In genomic region chr12:15956010-15956409, GRCh38 we compare ENCODE assay signal across 22 cellular contexts.
"Had no signal": no experiment of that assay in that cellular context is flagged by ENCODE, and none has a peak within 500 bp of the region (broad histone marks: within the 10 kb centered on the region; RNA-seq: fewer than 3 reads in every experiment).

No MANE protein-coding gene starts in this region.

- H3K4me3 ChIP-seq: left lung, mucosa of descending colon, pancreas, thyroid gland had no signal

- H3K9me3 ChIP-seq: left lung, mucosa of descending colon, pancreas, thyroid gland had no signal

- H3K27ac ChIP-seq: left lung, pancreas, thyroid gland, VCaP had no signal

- ATAC-seq: activated T-cell treated with anti-CD3 and anti-CD28 coated beads, Interleukin-2, amount 50 U/mL, for 4 hours had no signal

- H3K27ac Mint-ChIP-seq: activated naive CD4-positive, alpha-beta T cell treated with anti-CD3 and anti-CD28 coated beads, Interleukin-2, amount 10 ng/mL, durations not matched to agents 7 days and 5 days; dendritic cell treated with granulocyte-macrophage colony-stimulating factor and Interleukin-4, amounts not matched to agents 40 ng/mL and 50 ng/mL, for 4 days had no signal

- H3K4me3 Mint-ChIP-seq: activated naive CD4-positive, alpha-beta T cell treated with anti-CD3 and anti-CD28 coated beads, Interleukin-2, amount 10 ng/mL, durations not matched to agents 7 days and 5 days; activated T-cell treated with anti-CD3 and anti-CD28 coated beads, Interleukin-2, amount 50 U/mL, for 4 hours; dendritic cell treated with granulocyte-macrophage colony-stimulating factor and Interleukin-4, amounts not matched to agents 40 ng/mL and 50 ng/mL, for 4 days; naive B cell had no signal

- H3K36me3 ChIP-seq: pancreas, thyroid gland had no signal

- H3K27me3 ChIP-seq: left lung, pancreas, thyroid gland had no signal

- H3K4me1 Mint-ChIP-seq: activated naive CD4-positive, alpha-beta T cell treated with anti-CD3 and anti-CD28 coated beads, Interleukin-2, amount 10 ng/mL, durations not matched to agents 7 days and 5 days had no signal

- H3K27me3 Mint-ChIP-seq: activated naive CD4-positive, alpha-beta T cell treated with anti-CD3 and anti-CD28 coated beads, Interleukin-2, amount 10 ng/mL, durations not matched to agents 7 days and 5 days; dendritic cell treated with granulocyte-macrophage colony-stimulating factor and Interleukin-4, amounts not matched to agents 40 ng/mL and 50 ng/mL, for 4 days; naive B cell had no signal

- H3K4me1 ChIP-seq: left lung had no signal

- H3K9me3 Mint-ChIP-seq: activated naive CD4-positive, alpha-beta T cell treated with anti-CD3 and anti-CD28 coated beads, Interleukin-2, amount 10 ng/mL, durations not matched to agents 7 days and 5 days; activated T-cell treated with anti-CD3 and anti-CD28 coated beads, Interleukin-2, amount 50 U/mL, for 4 hours; dendritic cell treated with granulocyte-macrophage colony-stimulating factor and Interleukin-4, amounts not matched to agents 40 ng/mL and 50 ng/mL, for 4 days; naive B cell had no signal

- DNase-seq: activated CD4-positive, alpha-beta T cell treated with anti-CD3 and anti-CD28 coated beads, Interleukin-2, amount 50 U/mL, for 1 hour; activated CD4-positive, CD25-positive, alpha-beta regulatory T cell treated with anti-CD3 and anti-CD28 coated beads, Interleukin-2, amount 50 U/mL, for 72 hours; activated CD8-positive, alpha-beta memory T cell treated with anti-CD3 and anti-CD28 coated beads, Interleukin-2, amount 50 U/mL, for 4 hours; activated naive CD4-positive, alpha-beta T cell treated with anti-CD3 and anti-CD28 coated beads, Interleukin-2, amount 10 ng/mL, durations not matched to agents 7 days and 5 days; activated T-cell treated with anti-CD3 and anti-CD28 coated beads, Interleukin-2, amount 50 U/mL, for 4 hours; aorta; effector CD8-positive, alpha-beta T cell; foreskin melanocyte; glutamatergic neuron; hypothalamus; left lung; mucosa of descending colon; naive B cell; pancreas; retina; stimulated activated CD4-positive, alpha-beta T cell treated with anti-CD3 and anti-CD28 coated beads, Interleukin-2, amount 100 ng/mL, for 24 hours; stimulated activated naive CD4-positive, alpha-beta T cell treated with Interleukin-2 at 50 U/mL for 16 hours; SW 1271; T-helper 2 cell; thyroid gland had no signal
